Comparison of ENCODE assay signal across 1 cellular context in genomic region chr22:28442264-28442950, GRCh38.
TF ChIP-seq lines count a peak whose summit lies in the region.

No MANE protein-coding gene starts in this region.

TF ChIP-seq in K562, 482 proteins besides CTCF, POLR2A, EP300 and RAD21 (continued from another document and continues in another):
- peak; percentile 73 for TF ChIP-seq SMC3 (conservative IDR thresholded peaks at IDR 0.05; ENCODE audit: insufficient read depth, low read depth, low read length)
- TF ChIP-seq, protein P1, sequence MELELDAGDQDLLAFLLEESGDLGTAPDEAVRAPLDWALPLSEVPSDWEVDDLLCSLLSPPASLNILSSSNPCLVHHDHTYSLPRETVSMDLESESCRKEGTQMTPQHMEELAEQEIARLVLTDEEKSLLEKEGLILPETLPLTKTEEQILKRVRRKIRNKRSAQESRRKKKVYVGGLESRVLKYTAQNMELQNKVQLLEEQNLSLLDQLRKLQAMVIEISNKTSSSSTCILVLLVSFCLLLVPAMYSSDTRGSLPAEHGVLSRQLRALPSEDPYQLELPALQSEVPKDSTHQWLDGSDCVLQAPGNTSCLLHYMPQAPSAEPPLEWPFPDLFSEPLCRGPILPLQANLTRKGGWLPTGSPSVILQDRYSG (tag; conservative IDR thresholded peaks at IDR 0.05; ENCODE audit: low read depth) = no peak
- peak; percentile 37 for TF ChIP-seq PCBP1 (IDR thresholded peaks at IDR 0.05; ENCODE audit: low read depth, low read length, poor library complexity, severe bottlenecking)
- no peak for TF ChIP-seq ZNF121 (CRISPR knock-in tag; conservative IDR thresholded peaks at IDR 0.05)
- TF ChIP-seq BHLHE40 (IDR thresholded peaks at IDR 0.05; ENCODE audit: low read length) = no peak
- no peak for TF ChIP-seq CBFA2T3 (IDR thresholded peaks at IDR 0.05)
- peak; percentile 88 for TF ChIP-seq ZFX (CRISPR knock-in tag; IDR thresholded peaks at IDR 0.05)
- TF ChIP-seq SRF (CRISPR knock-in tag; IDR thresholded peaks at IDR 0.05) = peak in 1 of 2 experiments; percentile 31; a peak in 1 of 4 replicates
- 0 out of 2 replicates have a peak, but pooled peaks have one; percentile 19 for TF ChIP-seq ZEB2 (IDR thresholded peaks at IDR 0.05)
- peak; percentile 51 for TF ChIP-seq PHF20 (IDR thresholded peaks at IDR 0.05; ENCODE audit: partially characterized antibody)
- TF ChIP-seq MAZ (CRISPR knock-in tag; conservative IDR thresholded peaks at IDR 0.05 in 1 of 2, IDR thresholded peaks at IDR 0.05 in 1 of 2) = peak in 1 of 2 experiments; percentile 53; a peak in 3 of 4 replicates
- no peak for TF ChIP-seq ZBTB9 (CRISPR knock-in tag; IDR thresholded peaks at IDR 0.05)
- TF ChIP-seq KLF16 (IDR thresholded peaks at IDR 0.05) = no peak
- TF ChIP-seq TCFL5 (CRISPR knock-in tag; conservative IDR thresholded peaks at IDR 0.05) = no peak
- no peak for TF ChIP-seq HDGF (IDR thresholded peaks at IDR 0.05)
- TF ChIP-seq CSDE1 (IDR thresholded peaks at IDR 0.05) = no peak
- no peak for TF ChIP-seq NFIX (CRISPR knock-in tag; IDR thresholded peaks at IDR 0.05; ENCODE audit: low read depth)
- no peak for TF ChIP-seq FOXK1 (CRISPR knock-in tag; IDR thresholded peaks at IDR 0.05; ENCODE audit: borderline replicate concordance)
- TF ChIP-seq NR2C2 (CRISPR knock-in tag; IDR thresholded peaks at IDR 0.05) = no peak
- peak; percentile 68 for TF ChIP-seq NR2C2 (tag; IDR thresholded peaks at IDR 0.05)
- TF ChIP-seq, protein P2, sequence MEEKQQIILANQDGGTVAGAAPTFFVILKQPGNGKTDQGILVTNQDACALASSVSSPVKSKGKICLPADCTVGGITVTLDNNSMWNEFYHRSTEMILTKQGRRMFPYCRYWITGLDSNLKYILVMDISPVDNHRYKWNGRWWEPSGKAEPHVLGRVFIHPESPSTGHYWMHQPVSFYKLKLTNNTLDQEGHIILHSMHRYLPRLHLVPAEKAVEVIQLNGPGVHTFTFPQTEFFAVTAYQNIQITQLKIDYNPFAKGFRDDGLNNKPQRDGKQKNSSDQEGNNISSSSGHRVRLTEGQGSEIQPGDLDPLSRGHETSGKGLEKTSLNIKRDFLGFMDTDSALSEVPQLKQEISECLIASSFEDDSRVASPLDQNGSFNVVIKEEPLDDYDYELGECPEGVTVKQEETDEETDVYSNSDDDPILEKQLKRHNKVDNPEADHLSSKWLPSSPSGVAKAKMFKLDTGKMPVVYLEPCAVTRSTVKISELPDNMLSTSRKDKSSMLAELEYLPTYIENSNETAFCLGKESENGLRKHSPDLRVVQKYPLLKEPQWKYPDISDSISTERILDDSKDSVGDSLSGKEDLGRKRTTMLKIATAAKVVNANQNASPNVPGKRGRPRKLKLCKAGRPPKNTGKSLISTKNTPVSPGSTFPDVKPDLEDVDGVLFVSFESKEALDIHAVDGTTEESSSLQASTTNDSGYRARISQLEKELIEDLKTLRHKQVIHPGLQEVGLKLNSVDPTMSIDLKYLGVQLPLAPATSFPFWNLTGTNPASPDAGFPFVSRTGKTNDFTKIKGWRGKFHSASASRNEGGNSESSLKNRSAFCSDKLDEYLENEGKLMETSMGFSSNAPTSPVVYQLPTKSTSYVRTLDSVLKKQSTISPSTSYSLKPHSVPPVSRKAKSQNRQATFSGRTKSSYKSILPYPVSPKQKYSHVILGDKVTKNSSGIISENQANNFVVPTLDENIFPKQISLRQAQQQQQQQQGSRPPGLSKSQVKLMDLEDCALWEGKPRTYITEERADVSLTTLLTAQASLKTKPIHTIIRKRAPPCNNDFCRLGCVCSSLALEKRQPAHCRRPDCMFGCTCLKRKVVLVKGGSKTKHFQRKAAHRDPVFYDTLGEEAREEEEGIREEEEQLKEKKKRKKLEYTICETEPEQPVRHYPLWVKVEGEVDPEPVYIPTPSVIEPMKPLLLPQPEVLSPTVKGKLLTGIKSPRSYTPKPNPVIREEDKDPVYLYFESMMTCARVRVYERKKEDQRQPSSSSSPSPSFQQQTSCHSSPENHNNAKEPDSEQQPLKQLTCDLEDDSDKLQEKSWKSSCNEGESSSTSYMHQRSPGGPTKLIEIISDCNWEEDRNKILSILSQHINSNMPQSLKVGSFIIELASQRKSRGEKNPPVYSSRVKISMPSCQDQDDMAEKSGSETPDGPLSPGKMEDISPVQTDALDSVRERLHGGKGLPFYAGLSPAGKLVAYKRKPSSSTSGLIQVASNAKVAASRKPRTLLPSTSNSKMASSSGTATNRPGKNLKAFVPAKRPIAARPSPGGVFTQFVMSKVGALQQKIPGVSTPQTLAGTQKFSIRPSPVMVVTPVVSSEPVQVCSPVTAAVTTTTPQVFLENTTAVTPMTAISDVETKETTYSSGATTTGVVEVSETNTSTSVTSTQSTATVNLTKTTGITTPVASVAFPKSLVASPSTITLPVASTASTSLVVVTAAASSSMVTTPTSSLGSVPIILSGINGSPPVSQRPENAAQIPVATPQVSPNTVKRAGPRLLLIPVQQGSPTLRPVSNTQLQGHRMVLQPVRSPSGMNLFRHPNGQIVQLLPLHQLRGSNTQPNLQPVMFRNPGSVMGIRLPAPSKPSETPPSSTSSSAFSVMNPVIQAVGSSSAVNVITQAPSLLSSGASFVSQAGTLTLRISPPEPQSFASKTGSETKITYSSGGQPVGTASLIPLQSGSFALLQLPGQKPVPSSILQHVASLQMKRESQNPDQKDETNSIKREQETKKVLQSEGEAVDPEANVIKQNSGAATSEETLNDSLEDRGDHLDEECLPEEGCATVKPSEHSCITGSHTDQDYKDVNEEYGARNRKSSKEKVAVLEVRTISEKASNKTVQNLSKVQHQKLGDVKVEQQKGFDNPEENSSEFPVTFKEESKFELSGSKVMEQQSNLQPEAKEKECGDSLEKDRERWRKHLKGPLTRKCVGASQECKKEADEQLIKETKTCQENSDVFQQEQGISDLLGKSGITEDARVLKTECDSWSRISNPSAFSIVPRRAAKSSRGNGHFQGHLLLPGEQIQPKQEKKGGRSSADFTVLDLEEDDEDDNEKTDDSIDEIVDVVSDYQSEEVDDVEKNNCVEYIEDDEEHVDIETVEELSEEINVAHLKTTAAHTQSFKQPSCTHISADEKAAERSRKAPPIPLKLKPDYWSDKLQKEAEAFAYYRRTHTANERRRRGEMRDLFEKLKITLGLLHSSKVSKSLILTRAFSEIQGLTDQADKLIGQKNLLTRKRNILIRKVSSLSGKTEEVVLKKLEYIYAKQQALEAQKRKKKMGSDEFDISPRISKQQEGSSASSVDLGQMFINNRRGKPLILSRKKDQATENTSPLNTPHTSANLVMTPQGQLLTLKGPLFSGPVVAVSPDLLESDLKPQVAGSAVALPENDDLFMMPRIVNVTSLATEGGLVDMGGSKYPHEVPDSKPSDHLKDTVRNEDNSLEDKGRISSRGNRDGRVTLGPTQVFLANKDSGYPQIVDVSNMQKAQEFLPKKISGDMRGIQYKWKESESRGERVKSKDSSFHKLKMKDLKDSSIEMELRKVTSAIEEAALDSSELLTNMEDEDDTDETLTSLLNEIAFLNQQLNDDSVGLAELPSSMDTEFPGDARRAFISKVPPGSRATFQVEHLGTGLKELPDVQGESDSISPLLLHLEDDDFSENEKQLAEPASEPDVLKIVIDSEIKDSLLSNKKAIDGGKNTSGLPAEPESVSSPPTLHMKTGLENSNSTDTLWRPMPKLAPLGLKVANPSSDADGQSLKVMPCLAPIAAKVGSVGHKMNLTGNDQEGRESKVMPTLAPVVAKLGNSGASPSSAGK (IDR thresholded peaks at IDR 0.05) = peak; percentile 82
- peak; percentile 40 for TF ChIP-seq DACH1 (IDR thresholded peaks at IDR 0.05; ENCODE audit: partially characterized antibody)
- TF ChIP-seq, protein P3, sequence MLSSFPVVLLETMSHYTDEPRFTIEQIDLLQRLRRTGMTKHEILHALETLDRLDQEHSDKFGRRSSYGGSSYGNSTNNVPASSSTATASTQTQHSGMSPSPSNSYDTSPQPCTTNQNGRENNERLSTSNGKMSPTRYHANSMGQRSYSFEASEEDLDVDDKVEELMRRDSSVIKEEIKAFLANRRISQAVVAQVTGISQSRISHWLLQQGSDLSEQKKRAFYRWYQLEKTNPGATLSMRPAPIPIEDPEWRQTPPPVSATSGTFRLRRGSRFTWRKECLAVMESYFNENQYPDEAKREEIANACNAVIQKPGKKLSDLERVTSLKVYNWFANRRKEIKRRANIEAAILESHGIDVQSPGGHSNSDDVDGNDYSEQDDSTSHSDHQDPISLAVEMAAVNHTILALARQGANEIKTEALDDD (IDR thresholded peaks at IDR 0.05) = no peak
- peak; percentile 42 to 87 for TF ChIP-seq E2F6 (IDR thresholded peaks at IDR 0.05; ENCODE audit: borderline replicate concordance in 1 of 2, extremely low read depth in 1 of 2, insufficient read depth in 1 of 2, insufficient read length in 1 of 2, low read depth in 1 of 2, low read length in 1 of 2, poor library complexity in 1 of 2, severe bottlenecking in 1 of 2)
- no peak for TF ChIP-seq ZNF175 (CRISPR knock-in tag; IDR thresholded peaks at IDR 0.05; ENCODE audit: low read depth)
- peak; percentile 75; the same call in 1 of the 2 replicates for TF ChIP-seq DEAF1 (CRISPR knock-in tag; IDR thresholded peaks at IDR 0.05)
- no peak for TF ChIP-seq TCF7 (IDR thresholded peaks at IDR 0.05; ENCODE audit: borderline replicate concordance)
- TF ChIP-seq, protein P4, sequence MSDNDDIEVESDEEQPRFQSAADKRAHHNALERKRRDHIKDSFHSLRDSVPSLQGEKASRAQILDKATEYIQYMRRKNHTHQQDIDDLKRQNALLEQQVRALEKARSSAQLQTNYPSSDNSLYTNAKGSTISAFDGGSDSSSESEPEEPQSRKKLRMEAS (CRISPR knock-in tag; IDR thresholded peaks at IDR 0.05) = peak; percentile 65
- no peak for TF ChIP-seq GATAD2B (IDR thresholded peaks at IDR 0.05; ENCODE audit: borderline replicate concordance)
- peak; percentile 68 for TF ChIP-seq RBFOX2 (IDR thresholded peaks at IDR 0.05; ENCODE audit: low read depth, low read length)
- no peak for TF ChIP-seq ESRRA (IDR thresholded peaks at IDR 0.05; ENCODE audit: borderline replicate concordance, low read depth)
- no peak for TF ChIP-seq SAP30 (IDR thresholded peaks at IDR 0.05; ENCODE audit: borderline replicate concordance, insufficient read depth, low read depth, low read length, poor library complexity, severe bottlenecking)
- no peak for TF ChIP-seq SREBF1 (IDR thresholded peaks at IDR 0.05; ENCODE audit: borderline replicate concordance, low read depth, low read length)
- no peak for TF ChIP-seq MCM7 (IDR thresholded peaks at IDR 0.05)
- peak; percentile 18; the same call in 1 of the 2 replicates for TF ChIP-seq ZBTB33 (CRISPR knock-in tag; IDR thresholded peaks at IDR 0.05)
- TF ChIP-seq ZNF212 (CRISPR knock-in tag; IDR thresholded peaks at IDR 0.05) = no peak
- TF ChIP-seq ZNF354B (CRISPR knock-in tag; IDR thresholded peaks at IDR 0.05) = no peak
- no peak for TF ChIP-seq RFX5 (IDR thresholded peaks at IDR 0.05; ENCODE audit: low read depth, low read length)
- no peak for TF ChIP-seq HCFC1 (IDR thresholded peaks at IDR 0.05; ENCODE audit: low read depth, low read length)
- no peak for TF ChIP-seq KLF1 (tag; IDR thresholded peaks at IDR 0.05)
- no peak for TF ChIP-seq ZNF143 (CRISPR knock-in tag; IDR thresholded peaks at IDR 0.05)
- TF ChIP-seq, protein P5, sequence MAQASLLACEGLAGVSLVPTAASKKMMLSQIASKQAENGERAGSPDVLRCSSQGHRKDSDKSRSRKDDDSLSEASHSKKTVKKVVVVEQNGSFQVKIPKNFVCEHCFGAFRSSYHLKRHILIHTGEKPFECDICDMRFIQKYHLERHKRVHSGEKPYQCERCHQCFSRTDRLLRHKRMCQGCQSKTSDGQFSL (CRISPR knock-in tag; IDR thresholded peaks at IDR 0.05) = no peak
- TF ChIP-seq, protein P5 (tag; IDR thresholded peaks at IDR 0.05) = no peak
